In genomic region chr11:131640320-131640719, GRCh38 we compare ENCODE assay signal across 24 cellular contexts.
"Had no signal": no experiment of that assay in that cellular context is flagged by ENCODE, and none has a peak within 500 bp of the region (broad histone marks: within the 10 kb centered on the region; RNA-seq: fewer than 3 reads in every experiment).

No MANE protein-coding gene starts in this region.

- H3K36me3 ChIP-seq: cardiac muscle cell, left lung, tibial nerve had no signal

- H3K4me1 ChIP-seq: body of pancreas, left lung, tibial nerve had no signal

- H2AFZ ChIP-seq: hepatocyte had no signal

- H3K27me3 ChIP-seq: body of pancreas, cardiac muscle cell, left lung, tibial nerve had no signal

- H3K36me3 Mint-ChIP-seq: activated CD8-positive, alpha-beta memory T cell treated with anti-CD3 and anti-CD28 coated beads, Interleukin-2, amount 10 ng/mL, durations not matched to agents 7 days and 5 days; activated naive CD4-positive, alpha-beta T cell treated with anti-CD3 and anti-CD28 coated beads, Interleukin-2, amount 50 U/mL, for 24 hours; naive thymus-derived CD4-positive, alpha-beta T cell had no signal

- H3K27ac ChIP-seq: body of pancreas, cardiac muscle cell, hepatocyte, left lung, tibial nerve, VCaP had no signal

- H3K4me3 Mint-ChIP-seq: activated CD4-positive, alpha-beta T cell treated with anti-CD3 and anti-CD28 coated beads, Interleukin-2, amount 10 ng/mL, durations not matched to agents 7 days and 5 days; activated CD8-positive, alpha-beta memory T cell treated with anti-CD3 and anti-CD28 coated beads, Interleukin-2, amount 10 ng/mL, durations not matched to agents 7 days and 5 days; activated CD8-positive, alpha-beta T cell treated with anti-CD3 and anti-CD28 coated beads for 36 hours; activated naive CD4-positive, alpha-beta T cell treated with anti-CD3 and anti-CD28 coated beads, Interleukin-2, amount 50 U/mL, for 24 hours; naive thymus-derived CD4-positive, alpha-beta T cell; stimulated activated naive CD8-positive, alpha-beta T cell treated with anti-CD3 and anti-CD28 coated beads, Interleukin-15, amount 100 ng/mL, for 72 hours; T-helper 2 cell treated with Interferon-gamma antibody and Interleukin-4, amounts not matched to agents 5 μg/mL and 100 μg/mL, for 36 hours had no signal

- H3K4me2 ChIP-seq: hepatocyte had no signal

- ATAC-seq: activated CD8-positive, alpha-beta memory T cell treated with anti-CD3 and anti-CD28 coated beads, Interleukin-2, amount 10 ng/mL, durations not matched to agents 7 days and 5 days; activated CD8-positive, alpha-beta T cell treated with anti-CD3 and anti-CD28 coated beads for 36 hours; body of pancreas; left lung; naive thymus-derived CD4-positive, alpha-beta T cell; stimulated activated naive CD8-positive, alpha-beta T cell treated with anti-CD3 and anti-CD28 coated beads, Interleukin-15, amount 100 ng/mL, for 72 hours had no signal

- H3K9me3 ChIP-seq: body of pancreas, left lung, tibial nerve had no signal

- H3K4me1 Mint-ChIP-seq: activated CD4-positive, alpha-beta T cell treated with anti-CD3 and anti-CD28 coated beads, Interleukin-2, amount 10 ng/mL, durations not matched to agents 7 days and 5 days; activated CD8-positive, alpha-beta memory T cell treated with anti-CD3 and anti-CD28 coated beads, Interleukin-2, amount 10 ng/mL, durations not matched to agents 7 days and 5 days; activated naive CD4-positive, alpha-beta T cell treated with anti-CD3 and anti-CD28 coated beads, Interleukin-2, amount 50 U/mL, for 24 hours; naive thymus-derived CD4-positive, alpha-beta T cell; stimulated activated naive CD8-positive, alpha-beta T cell treated with anti-CD3 and anti-CD28 coated beads, Interleukin-15, amount 100 ng/mL, for 72 hours had no signal

- H3K27me3 Mint-ChIP-seq: activated CD4-positive, alpha-beta T cell treated with anti-CD3 and anti-CD28 coated beads, Interleukin-2, amount 10 ng/mL, durations not matched to agents 7 days and 5 days; activated CD8-positive, alpha-beta memory T cell treated with anti-CD3 and anti-CD28 coated beads, Interleukin-2, amount 10 ng/mL, durations not matched to agents 7 days and 5 days; activated CD8-positive, alpha-beta T cell treated with anti-CD3 and anti-CD28 coated beads for 36 hours; activated naive CD4-positive, alpha-beta T cell treated with anti-CD3 and anti-CD28 coated beads, Interleukin-2, amount 50 U/mL, for 24 hours; stimulated activated naive CD8-positive, alpha-beta T cell treated with anti-CD3 and anti-CD28 coated beads, Interleukin-15, amount 100 ng/mL, for 72 hours had no signal

- H3K4me3 ChIP-seq: body of pancreas, cardiac muscle cell, hepatocyte, left lung, lung, tibial nerve had no signal

- H3K9me3 Mint-ChIP-seq: activated CD4-positive, alpha-beta T cell treated with anti-CD3 and anti-CD28 coated beads, Interleukin-2, amount 10 ng/mL, durations not matched to agents 7 days and 5 days; activated naive CD4-positive, alpha-beta T cell treated with anti-CD3 and anti-CD28 coated beads, Interleukin-2, amount 50 U/mL, for 24 hours; stimulated activated naive CD8-positive, alpha-beta T cell treated with anti-CD3 and anti-CD28 coated beads, Interleukin-15, amount 100 ng/mL, for 72 hours; T-helper 2 cell treated with Interferon-gamma antibody and Interleukin-4, amounts not matched to agents 5 μg/mL and 100 μg/mL, for 36 hours had no signal

- H3K27ac Mint-ChIP-seq: activated CD4-positive, alpha-beta T cell treated with anti-CD3 and anti-CD28 coated beads, Interleukin-2, amount 10 ng/mL, durations not matched to agents 7 days and 5 days; activated CD8-positive, alpha-beta memory T cell treated with anti-CD3 and anti-CD28 coated beads, Interleukin-2, amount 10 ng/mL, durations not matched to agents 7 days and 5 days; activated CD8-positive, alpha-beta T cell treated with anti-CD3 and anti-CD28 coated beads for 36 hours; activated naive CD4-positive, alpha-beta T cell treated with anti-CD3 and anti-CD28 coated beads, Interleukin-2, amount 50 U/mL, for 24 hours; naive thymus-derived CD4-positive, alpha-beta T cell; progenitor cell of endocrine pancreas; stimulated activated naive CD8-positive, alpha-beta T cell treated with anti-CD3 and anti-CD28 coated beads, Interleukin-15, amount 100 ng/mL, for 72 hours; T-helper 2 cell treated with Interferon-gamma antibody and Interleukin-4, amounts not matched to agents 5 μg/mL and 100 μg/mL, for 36 hours had no signal

- DNase-seq: activated CD4-positive, alpha-beta T cell treated with anti-CD3 and anti-CD28 coated beads, Interleukin-2, amount 10 ng/mL, durations not matched to agents 7 days and 5 days; activated CD4-positive, CD25-positive, alpha-beta regulatory T cell treated with anti-CD3 and anti-CD28 coated beads, Interleukin-2, amount 50 U/mL, for 72 hours; activated CD8-positive, alpha-beta memory T cell treated with anti-CD3 and anti-CD28 coated beads, Interleukin-2, amount 10 ng/mL, durations not matched to agents 7 days and 5 days; activated CD8-positive, alpha-beta T cell treated with anti-CD3 and anti-CD28 coated beads for 36 hours; activated gamma-delta T cell; activated T-cell treated with anti-CD3 and anti-CD28 coated beads for 4 hours; anterior cingulate cortex; body of pancreas; effector CD4-positive, alpha-beta T cell; erythroblast; foreskin melanocyte; glutamatergic neuron; kidney; left lung; naive thymus-derived CD4-positive, alpha-beta T cell; stimulated activated naive CD8-positive, alpha-beta T cell treated with anti-CD3 and anti-CD28 coated beads, Interleukin-15, amount 100 ng/mL, for 72 hours had no signal

- H3K79me2 ChIP-seq: hepatocyte had no signal
